1 cellular context compared by ENCODE assay signal in genomic region chr2:15714609-15715008, GRCh38.
TF ChIP-seq lines count a peak whose summit lies in the region.

No MANE protein-coding gene starts in this region.

TF ChIP-seq in HepG2, 621 proteins besides CTCF, POLR2A, EP300 and RAD21 (continued from another document):
- TF ChIP-seq, protein P1, sequence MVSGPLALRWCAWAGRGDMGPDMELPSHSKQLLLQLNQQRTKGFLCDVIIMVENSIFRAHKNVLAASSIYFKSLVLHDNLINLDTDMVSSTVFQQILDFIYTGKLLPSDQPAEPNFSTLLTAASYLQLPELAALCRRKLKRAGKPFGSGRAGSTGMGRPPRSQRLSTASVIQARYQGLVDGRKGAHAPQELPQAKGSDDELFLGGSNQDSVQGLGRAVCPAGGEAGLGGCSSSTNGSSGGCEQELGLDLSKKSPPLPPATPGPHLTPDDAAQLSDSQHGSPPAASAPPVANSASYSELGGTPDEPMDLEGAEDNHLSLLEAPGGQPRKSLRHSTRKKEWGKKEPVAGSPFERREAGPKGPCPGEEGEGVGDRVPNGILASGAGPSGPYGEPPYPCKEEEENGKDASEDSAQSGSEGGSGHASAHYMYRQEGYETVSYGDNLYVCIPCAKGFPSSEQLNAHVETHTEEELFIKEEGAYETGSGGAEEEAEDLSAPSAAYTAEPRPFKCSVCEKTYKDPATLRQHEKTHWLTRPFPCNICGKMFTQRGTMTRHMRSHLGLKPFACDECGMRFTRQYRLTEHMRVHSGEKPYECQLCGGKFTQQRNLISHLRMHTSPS (CRISPR knock-in tag; IDR thresholded peaks at IDR 0.05; ENCODE audit: low read depth), result no peak
- TF ChIP-seq ZFP37 (CRISPR knock-in tag; IDR thresholded peaks at IDR 0.05; ENCODE audit: borderline replicate concordance) (no peak), TEF (CRISPR knock-in tag; IDR thresholded peaks at IDR 0.05) (no peak), ZNF550 (CRISPR knock-in tag; IDR thresholded peaks at IDR 0.05; ENCODE audit: borderline replicate concordance) (no peak), SOX5 (CRISPR knock-in tag; IDR thresholded peaks at IDR 0.05; ENCODE audit: borderline replicate concordance) (no peak), KLF9 (CRISPR knock-in tag; IDR thresholded peaks at IDR 0.05; ENCODE audit: low read depth) (no peak)
